Comparison of ENCODE assay signal across 23 cellular contexts in the genomic region with DNA sequence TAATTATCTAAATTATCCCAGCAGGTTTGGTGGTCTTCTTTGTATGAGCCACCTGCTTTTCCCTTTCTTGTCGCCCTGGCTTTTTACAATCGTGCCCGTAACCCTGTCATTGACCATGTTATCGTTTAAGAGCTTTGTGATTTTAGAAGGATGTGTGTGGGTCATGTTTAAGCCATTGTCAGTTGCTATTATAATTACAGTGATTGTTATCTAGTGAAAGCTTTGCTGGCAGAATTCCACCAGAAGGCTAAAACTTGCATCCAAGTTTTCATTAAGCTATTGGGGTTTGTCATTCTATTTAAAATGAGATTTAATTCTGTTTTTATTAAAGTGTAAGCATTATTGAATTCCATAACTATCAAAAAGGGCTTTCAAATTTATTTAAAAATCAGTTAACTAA.
"Had no signal": no experiment of that assay in that cellular context is flagged by ENCODE, and none has a peak within 500 bp of the region (broad histone marks: within the 10 kb centered on the region; RNA-seq: fewer than 3 reads in every experiment).

No MANE protein-coding gene starts in this region.

- H3K36me3 Mint-ChIP-seq: activated CD8-positive, alpha-beta memory T cell treated with anti-CD3 and anti-CD28 coated beads, Interleukin-2, amount 10 ng/mL, durations not matched to agents 7 days and 5 days; activated naive CD4-positive, alpha-beta T cell treated with anti-CD3 and anti-CD28 coated beads, Interleukin-2, amount 50 U/mL, for 72 hours had no signal

- H3K9me3 Mint-ChIP-seq: activated CD4-positive, alpha-beta T cell treated with anti-CD3 and anti-CD28 coated beads, Interleukin-2, amount 10 ng/mL, durations not matched to agents 24 days and 14 days; activated naive CD8-positive, alpha-beta T cell treated with anti-CD3 and anti-CD28 coated beads, Interleukin-2, amount 50 U/mL, for 24 hours; activated T-helper 1 cell treated with anti-CD3 and anti-CD28 coated beads, Interleukin-12 subunit alpha, Interleukin-12 subunit beta, Interleukin-2, Interleukin-4 antibody, amounts not matched to agents 30 ng/mL and 10 ng/mL and 1 ng/mL, durations not matched to agents 14 hours and 24 hours and 36 hours had no signal

- ATAC-seq: activated CD8-positive, alpha-beta memory T cell treated with anti-CD3 and anti-CD28 coated beads, Interleukin-2, amount 10 ng/mL, durations not matched to agents 7 days and 5 days; activated naive CD4-positive, alpha-beta T cell treated with anti-CD3 and anti-CD28 coated beads, Interleukin-2, amount 50 U/mL, for 72 hours; activated naive CD8-positive, alpha-beta T cell treated with anti-CD3 and anti-CD28 coated beads, Interleukin-2, amount 50 U/mL, for 24 hours; body of pancreas; K562 had no signal

- DNase-seq: activated CD4-positive, alpha-beta T cell treated with anti-CD3 and anti-CD28 coated beads, Interleukin-2, amount 10 ng/mL, durations not matched to agents 24 days and 14 days; activated CD4-positive, alpha-beta T cell treated with anti-CD3 and anti-CD28 coated beads, Interleukin-2, amount 50 U/mL, for 48 hours; activated CD4-positive, CD25-positive, alpha-beta regulatory T cell treated with anti-CD3 and anti-CD28 coated beads, Interleukin-2, amount 50 U/mL, for 72 hours; activated CD8-positive, alpha-beta memory T cell treated with anti-CD3 and anti-CD28 coated beads, Interleukin-2, amount 10 ng/mL, durations not matched to agents 7 days and 5 days; activated effector memory CD4-positive, alpha-beta T cell treated with Interleukin-2 at 50 U/mL for 16 hours; activated naive CD4-positive, alpha-beta T cell; activated naive CD8-positive, alpha-beta T cell treated with anti-CD3 and anti-CD28 coated beads, Interleukin-2, amount 50 U/mL, for 24 hours; activated T-cell treated with anti-CD3 and anti-CD28 coated beads, Interleukin-2, amount 50 U/mL, for 24 hours; amniotic stem cell; body of pancreas; central memory CD4-positive, alpha-beta T cell; Karpas-422; MM.1S; NCI-H2029 treated with DMSO at 0.1 percent for 48 hours; NCI-H446; NCI-H524; NCI-H82; SIG-M5; SW 1271 had no signal

- H3K4me3 Mint-ChIP-seq: activated CD4-positive, alpha-beta T cell treated with anti-CD3 and anti-CD28 coated beads, Interleukin-2, amount 10 ng/mL, durations not matched to agents 24 days and 14 days; activated CD8-positive, alpha-beta memory T cell treated with anti-CD3 and anti-CD28 coated beads, Interleukin-2, amount 10 ng/mL, durations not matched to agents 7 days and 5 days; activated naive CD8-positive, alpha-beta T cell treated with anti-CD3 and anti-CD28 coated beads, Interleukin-2, amount 50 U/mL, for 24 hours; activated T-cell treated with anti-CD3 and anti-CD28 coated beads, Interleukin-2, amount 50 U/mL, for 24 hours; activated T-helper 1 cell treated with anti-CD3 and anti-CD28 coated beads, Interleukin-12 subunit alpha, Interleukin-12 subunit beta, Interleukin-2, Interleukin-4 antibody, amounts not matched to agents 30 ng/mL and 10 ng/mL and 1 ng/mL, durations not matched to agents 14 hours and 24 hours and 36 hours; T-helper 2 cell treated with Interferon-gamma antibody and Interleukin-4, amounts not matched to agents 5 μg/mL and 100 μg/mL, for 36 hours had no signal

- H3K4me1 Mint-ChIP-seq: activated CD4-positive, alpha-beta T cell treated with anti-CD3 and anti-CD28 coated beads, Interleukin-2, amount 10 ng/mL, durations not matched to agents 24 days and 14 days; activated CD8-positive, alpha-beta memory T cell treated with anti-CD3 and anti-CD28 coated beads, Interleukin-2, amount 10 ng/mL, durations not matched to agents 7 days and 5 days; activated naive CD8-positive, alpha-beta T cell treated with anti-CD3 and anti-CD28 coated beads, Interleukin-2, amount 50 U/mL, for 24 hours had no signal

- H3K27me3 Mint-ChIP-seq: activated CD4-positive, alpha-beta T cell treated with anti-CD3 and anti-CD28 coated beads, Interleukin-2, amount 10 ng/mL, durations not matched to agents 24 days and 14 days; activated CD8-positive, alpha-beta memory T cell treated with anti-CD3 and anti-CD28 coated beads, Interleukin-2, amount 10 ng/mL, durations not matched to agents 7 days and 5 days; activated naive CD8-positive, alpha-beta T cell treated with anti-CD3 and anti-CD28 coated beads, Interleukin-2, amount 50 U/mL, for 24 hours; activated T-cell treated with anti-CD3 and anti-CD28 coated beads, Interleukin-2, amount 50 U/mL, for 24 hours had no signal

- H3K27ac Mint-ChIP-seq: activated CD4-positive, alpha-beta T cell treated with anti-CD3 and anti-CD28 coated beads, Interleukin-2, amount 10 ng/mL, durations not matched to agents 24 days and 14 days; activated CD8-positive, alpha-beta memory T cell treated with anti-CD3 and anti-CD28 coated beads, Interleukin-2, amount 10 ng/mL, durations not matched to agents 7 days and 5 days; activated naive CD4-positive, alpha-beta T cell treated with anti-CD3 and anti-CD28 coated beads, Interleukin-2, amount 50 U/mL, for 72 hours; activated naive CD8-positive, alpha-beta T cell treated with anti-CD3 and anti-CD28 coated beads, Interleukin-2, amount 50 U/mL, for 24 hours; activated T-cell treated with anti-CD3 and anti-CD28 coated beads, Interleukin-2, amount 50 U/mL, for 24 hours; activated T-helper 1 cell treated with anti-CD3 and anti-CD28 coated beads, Interleukin-12 subunit alpha, Interleukin-12 subunit beta, Interleukin-2, Interleukin-4 antibody, amounts not matched to agents 30 ng/mL and 10 ng/mL and 1 ng/mL, durations not matched to agents 14 hours and 24 hours and 36 hours; T-helper 2 cell treated with Interferon-gamma antibody and Interleukin-4, amounts not matched to agents 5 μg/mL and 100 μg/mL, for 36 hours had no signal
